In genomic region chrX:96655947-96656623, GRCh38 we compare ENCODE assay signal across 26 cellular contexts. TPM values are rescaled to one million over a fixed set of nuclear protein-coding genes. Genes with fewer than 3 reads are reported as not detected.
DNase-seq lines count a peak whose midpoint lies in the region; ATAC-seq, FAIRE-seq and TF ChIP-seq lines count a peak whose summit lies in the region.
"Had no signal": no experiment of that assay in that cellular context is flagged by ENCODE, and none has a peak within 500 bp of the region (broad histone marks: within the 10 kb centered on the region; RNA-seq: fewer than 3 reads in every experiment).

No MANE protein-coding gene starts in this region.

- H3K4me1 Mint-ChIP-seq in astrocyte (ENCODE audit: low read depth, unreplicated experiment) (no peaks in the 10 kb centered on the region), endothelial cell (ENCODE audit: unreplicated experiment) (no peaks in the 10 kb centered on the region)
- H3K4me1 Mint-ChIP-seq: CD14-positive monocyte; CD8-positive, alpha-beta memory T cell; GM23338 had no signal

- no peak for TF ChIP-seq CTCF in astrocyte (IDR thresholded peaks at IDR 0.05; ENCODE audit: insufficient read depth, low read depth, low read length)
- no peak for TF ChIP-seq CTCF in kidney (IDR thresholded peaks at IDR 0.05; ENCODE audit: borderline replicate concordance, extremely low read depth, insufficient read depth)
- no peak for TF ChIP-seq CTCF in endothelial cell (IDR thresholded peaks at IDR 0.05; ENCODE audit: unreplicated experiment)

- H3K4me2 ChIP-seq in astrocyte (ENCODE audit: low read length) = no peak overlapping the region
- H3K4me2 ChIP-seq: A549; BLaER1 treated with 17β-estradiol and CSF1 and Interleukin-3, amounts not matched to agents 10 nM and 100 nM; GM23338 had no signal

- H3K9me3 Mint-ChIP-seq in astrocyte (ENCODE audit: unreplicated experiment) (no peaks in the 10 kb centered on the region), endothelial cell (ENCODE audit: unreplicated experiment) (no peaks in the 10 kb centered on the region)
- H3K9me3 Mint-ChIP-seq: CD4-positive, alpha-beta T cell; CD8-positive, alpha-beta memory T cell; GM23338 had no signal

- H3K9ac ChIP-seq in astrocyte (ENCODE audit: low read length) = no peak overlapping the region
- H3K9ac ChIP-seq in kidney (ENCODE audit: low read length in 2 of 2) = no peak overlapping the region
- H3K9ac ChIP-seq: BLaER1 treated with 17β-estradiol and CSF1 and Interleukin-3, amounts not matched to agents 10 nM and 100 nM had no signal

- H3K36me3 Mint-ChIP-seq in astrocyte (ENCODE audit: low read depth, unreplicated experiment) = no peaks in the 10 kb centered on the region
- no peaks in the 10 kb centered on the region for H3K36me3 Mint-ChIP-seq in endothelial cell (ENCODE audit: low read depth, unreplicated experiment)
- H3K36me3 Mint-ChIP-seq: CD14-positive monocyte; CD8-positive, alpha-beta memory T cell had no signal

- no peak overlapping the region for H3K4me3 ChIP-seq in astrocyte (ENCODE audit: insufficient read depth, low read depth, low read length)
- no peak overlapping the region for H3K4me3 ChIP-seq in kidney (ENCODE audit: low read length in 2 of 2)
- H3K4me3 ChIP-seq: A549; BLaER1 treated with 17β-estradiol and CSF1 and Interleukin-3, amounts not matched to agents 10 nM and 100 nM; GM12878; GM23338 had no signal

- H3K27me3 ChIP-seq in astrocyte (ENCODE audit: insufficient read depth, low read length) = no peaks in the 10 kb centered on the region
- H3K27me3 ChIP-seq: BE2C had no signal

- no peak for ATAC-seq in GM21360 (IDR thresholded peaks at IDR 0.05; ENCODE audit: unreplicated experiment)
- ATAC-seq in HG03039 (IDR thresholded peaks at IDR 0.05; ENCODE audit: unreplicated experiment) = no peak
- ATAC-seq: A549, GM12878, GM23338, HCT116 had no signal

- no peaks in the 10 kb centered on the region for H3K79me2 ChIP-seq in astrocyte (ENCODE audit: insufficient read depth, low read length)

- H2AFZ ChIP-seq in astrocyte (ENCODE audit: low read depth, low read length) = no peak overlapping the region
- H2AFZ ChIP-seq: GM23338 had no signal

- H3K4me3 Mint-ChIP-seq in astrocyte (ENCODE audit: unreplicated experiment) = no peak overlapping the region
- no peak overlapping the region for H3K4me3 Mint-ChIP-seq in endothelial cell (ENCODE audit: unreplicated experiment)
- H3K4me3 Mint-ChIP-seq: CD14-positive monocyte; CD4-positive, alpha-beta T cell; CD8-positive, alpha-beta memory T cell; GM23338; H9 had no signal

- H3K4me1 ChIP-seq in astrocyte (ENCODE audit: insufficient read depth, low read length) (no peaks in the 10 kb centered on the region), kidney (ENCODE audit: control insufficient read depth in 1 of 2, insufficient read depth in 1 of 2, low read depth in 1 of 2, low read length in 2 of 2) (no peaks in the 10 kb centered on the region)
- H3K4me1 ChIP-seq: A549; BE2C; BLaER1 treated with 17β-estradiol and CSF1 and Interleukin-3, amounts not matched to agents 10 nM and 100 nM had no signal

- intact Hi-C loops in kidney (cut with DNase I) = no loop called here
- intact Hi-C loops in cardiac septum (cut with DNase I) = no loop called here

- H3K27ac Mint-ChIP-seq in astrocyte (ENCODE audit: unreplicated experiment) = no peak overlapping the region
- no peak overlapping the region for H3K27ac Mint-ChIP-seq in endothelial cell (ENCODE audit: unreplicated experiment)
- H3K27ac Mint-ChIP-seq: CD14-positive monocyte; CD4-positive, alpha-beta T cell; CD8-positive, alpha-beta memory T cell; GM23338; H9 had no signal

- H3K36me3 ChIP-seq in astrocyte (ENCODE audit: insufficient read depth, low read length) (no peaks in the 10 kb centered on the region), kidney (ENCODE audit: control insufficient read depth in 1 of 2, insufficient read depth in 2 of 2, low read length in 2 of 2) (no peaks in the 10 kb centered on the region)
- H3K36me3 ChIP-seq: BE2C; BLaER1 treated with 17β-estradiol and CSF1 and Interleukin-3, amounts not matched to agents 10 nM and 100 nM had no signal

- no peaks in the 10 kb centered on the region for H3K27me3 Mint-ChIP-seq in astrocyte (ENCODE audit: low read depth, unreplicated experiment)
- H3K27me3 Mint-ChIP-seq in endothelial cell (ENCODE audit: unreplicated experiment) = no peaks in the 10 kb centered on the region

- no peak for DNase-seq in astrocyte (ENCODE audit: low read depth)
- peak; percentile 58 for DNase-seq in kidney
- peak; percentile 13 for DNase-seq in myocyte (ENCODE audit: low read depth)
- DNase-seq in cardiac septum (ENCODE audit: low spot score) = no peak
- no peak for DNase-seq in endothelial cell (ENCODE audit: low spot score)
- DNase-seq: 8988T; ACHN; AML-193; BE2C; CD4-positive, alpha-beta T cell; CD8-positive, alpha-beta memory T cell; DMS 273 treated with DMSO at 0.1 percent for 48 hours; DMS79; EL; GDM1; H9 had no signal

- FAIRE-seq in astrocyte (lab: Jason Lieb, UNC) (peak; percentile 58), kidney (lab: Jason Lieb, UNC) (no peak)
- FAIRE-seq: D721Med, GM12878, GM19239 had no signal

- H3K27ac ChIP-seq in astrocyte (ENCODE audit: low read depth, low read length) (no peak overlapping the region), kidney (ENCODE audit: low read depth in 2 of 2, low read length in 2 of 2) (no peak overlapping the region)
- H3K27ac ChIP-seq: A549; BLaER1 treated with 17β-estradiol and CSF1 and Interleukin-3, amounts not matched to agents 10 nM and 100 nM had no signal

- H3K9me3 ChIP-seq in astrocyte (ENCODE audit: insufficient read depth, low read depth, low read length) (no peaks in the 10 kb centered on the region), kidney (ENCODE audit: control insufficient read depth in 1 of 2, low read length in 2 of 2) (no peaks in the 10 kb centered on the region)
- H3K9me3 ChIP-seq: A549, BE2C had no signal

- no peaks in the 10 kb centered on the region for H4K20me1 ChIP-seq in astrocyte (ENCODE audit: insufficient read depth, low read length)
- H4K20me1 ChIP-seq: BLaER1 treated with 17β-estradiol and CSF1 and Interleukin-3, amounts not matched to agents 10 nM and 100 nM had no signal

RNA-seq across cellular contexts. Expression of gene DIAPH2, which starts 28.6 kb away (rescaled TPM):
- total RNA-seq in astrocyte (9.0 and 9.8 TPM in 2 replicates), kidney (15.0 TPM), myocyte (6.3 and 6.4 TPM in 2 replicates), cardiac septum (13.5 TPM), endothelial cell (ENCODE audit: unreplicated experiment) (45.3 TPM)
- 2.1 TPM for polyA plus RNA-seq in kidney (ENCODE audit: insufficient read depth, low read depth, low replicate concordance)
- 1.6 TPM for polyA plus RNA-seq in myocyte (2012)

Comparison
In these comparisons a context has a peak if more than half of its experiments do, and no peak if none do; other contexts are left out.
1. DNase-seq: peak in kidney (single experiment) and myocyte (single experiment); none in astrocyte (single experiment), cardiac septum (single experiment) and endothelial cell (single experiment).